Comparison of ENCODE assay signal across 13 cellular contexts in the genomic region with DNA sequence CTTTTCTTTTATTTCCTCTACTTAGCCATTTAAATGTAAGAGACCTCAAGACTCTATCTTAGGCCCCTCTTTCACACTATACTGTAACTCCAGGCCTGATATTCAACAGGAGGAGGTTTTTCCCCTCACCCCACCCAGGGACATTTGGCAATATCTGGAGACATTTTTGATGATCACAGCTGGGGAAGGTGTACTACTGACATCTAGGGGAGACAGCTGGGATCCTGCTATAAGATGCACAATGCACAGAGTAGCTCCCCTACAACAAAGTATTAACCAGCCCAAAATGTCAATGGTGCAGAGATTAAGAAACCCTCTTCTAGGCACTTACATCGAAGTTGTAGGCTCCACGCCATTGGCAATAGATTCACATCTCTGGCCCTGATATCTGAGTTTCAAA.
DNase-seq lines count a peak whose midpoint lies in the region; ATAC-seq and TF ChIP-seq lines count a peak whose summit lies in the region.
"Had no signal": no experiment of that assay in that cellular context is flagged by ENCODE, and none has a peak within 500 bp of the region (broad histone marks: within the 10 kb centered on the region; RNA-seq: fewer than 3 reads in every experiment).

No MANE protein-coding gene starts in this region.

- POLR2A ChIA-PET in Panc1 (lab: Charles Lee): no interaction called here

- DNase-seq in AG10803 (ENCODE audit: low read depth) (no peak), Panc1 (ENCODE audit: low read depth, low spot score) (no peak), glomerular visceral epithelial cell (ENCODE audit: extremely low spot score) (peak; percentile 13), T-helper 1 cell (no peak)
- DNase-seq in NK-92 treated with Interleukin-12 subunit alpha and Interleukin-12 subunit beta, amount 100 ng/mL, for 24 hours (lab: John Stamatoyannopoulos, UW): no peak
- no peak for DNase-seq in stimulated activated CD4-positive, alpha-beta T cell treated with anti-CD3 and anti-CD28 coated beads, Interleukin-4, amount 100 ng/mL, for 4 hours
- DNase-seq: activated B cell treated with CpG ODN at 0.5 μM for 24 hours; activated gamma-delta T cell treated with Interleukin-2 at 50 U/mL for 16 hours; CD4-positive, alpha-beta memory T cell; IMR-90 had no signal

- H3K4me1 ChIP-seq in Panc1 (ENCODE audit: control insufficient read depth, insufficient read depth, low read length): no peaks in the 10 kb centered on the region

- CTCF ChIA-PET in Panc1 (lab: Charles Lee): no interaction called here

- H3K9me3 ChIP-seq in Panc1 (ENCODE audit: control insufficient read depth, insufficient read depth, low read depth, low read length): no peaks in the 10 kb centered on the region

- intact Hi-C loops in Panc1 (cut with micrococcal nuclease; ENCODE audit: unreplicated experiment): no loop called here

- TF ChIP-seq CTCF in AG10803 (conservative IDR thresholded peaks at IDR 0.05; ENCODE audit: low read length) (peak; percentile 32), Panc1 (IDR thresholded peaks at IDR 0.05) (peak; percentile 31)

- no peak overlapping the region for H3K4me3 ChIP-seq in AG10803 (ENCODE audit: low read length)
- H3K4me3 ChIP-seq in Panc1 (ENCODE audit: low read depth in 2 of 2, low read length in 2 of 2): no peak overlapping the region

- H3K27me3 ChIP-seq in Panc1 (ENCODE audit: control insufficient read depth, insufficient read depth, low read length): no peaks in the 10 kb centered on the region

- peak; percentile 65 for ATAC-seq in GM21619 (IDR thresholded peaks at IDR 0.05; ENCODE audit: unreplicated experiment)
- ATAC-seq in Panc1: no peak
- no peak for ATAC-seq in GM21786 (IDR thresholded peaks at IDR 0.05; ENCODE audit: unreplicated experiment)
- ATAC-seq: left lobe of liver had no signal

- no peak overlapping the region for H3K27ac ChIP-seq in Panc1 (ENCODE audit: low read length)

- BruUV-seq in Panc1 (replicated peaks; lab: Mats Ljungman, UMichigan): no TSS peak

- in situ Hi-C loops in Panc1 (cut with HindIII; ENCODE audit: low pct_unique_long_range_greater_than_20kb, low sequenced_read_pairs): no loop called here

- no peaks in the 10 kb centered on the region for H3K36me3 ChIP-seq in Panc1 (ENCODE audit: control insufficient read depth, insufficient read depth, low read length)
